Comparison of ENCODE assay signal across 9 cellular contexts in the genomic region with DNA sequence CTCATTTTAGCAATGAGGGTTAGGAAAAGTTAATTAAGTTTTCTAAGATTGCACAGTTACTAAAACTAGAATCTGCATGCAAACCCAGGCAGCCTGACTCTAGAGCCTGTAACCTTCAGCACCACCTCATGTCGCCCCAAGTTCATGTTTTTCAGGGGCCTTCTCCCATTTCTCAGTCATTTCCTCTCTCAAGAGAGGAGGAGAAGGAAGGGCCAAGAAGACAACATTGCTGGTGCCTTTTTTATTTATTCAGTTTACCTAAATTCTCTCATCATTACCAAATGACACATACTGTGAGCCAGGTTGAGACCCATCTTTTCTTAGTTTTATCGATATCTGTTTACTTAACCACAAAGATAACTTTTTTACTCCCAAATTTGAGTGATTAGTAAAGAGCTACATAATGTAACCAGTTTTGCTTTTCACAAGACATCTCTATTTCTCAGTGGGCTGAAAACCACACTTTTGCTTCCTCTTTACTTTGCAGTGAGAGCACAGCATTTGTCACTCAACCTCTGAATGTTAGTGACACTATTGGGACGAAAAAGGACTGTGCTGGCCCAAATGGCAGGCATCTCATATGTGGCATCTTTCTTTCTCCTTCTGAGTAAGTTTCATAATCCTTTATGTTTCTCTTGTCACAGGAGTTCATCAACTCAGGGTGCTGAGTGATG. TPM values are rescaled to one million over a fixed set of nuclear protein-coding genes. Genes with fewer than 3 reads are reported as not detected.
DNase-seq lines count a peak whose midpoint lies in the region; ATAC-seq and TF ChIP-seq lines count a peak whose summit lies in the region.
"Had no signal": no experiment of that assay in that cellular context is flagged by ENCODE, and none has a peak within 500 bp of the region (broad histone marks: within the 10 kb centered on the region; RNA-seq: fewer than 3 reads in every experiment).

Gene CD101 (plus strand): TSS at position 507 of the 674 bp plus-strand sequence. CDS start 58 bp downstream, at position 565.

- no peaks in the 10 kb centered on the region for H3K79me2 ChIP-seq in mammary epithelial cell (ENCODE audit: insufficient read depth, low read length)

- H3K4me2 ChIP-seq in mammary epithelial cell (ENCODE audit: insufficient read depth, low read depth, low read length) = no peak within 1 kb of the TSS

- in situ Hi-C loops in mammary epithelial cell (cut with MboI; ENCODE audit: low sequenced_read_pairs in 2 of 2) = no loop called here

- H3K27ac ChIP-seq in effector memory CD4-positive, alpha-beta T cell (ENCODE audit: insufficient read depth, low read length, poor library complexity, severe bottlenecking) = peak within 1 kb of the TSS; percentile 30
- H3K27ac ChIP-seq in mammary epithelial cell (ENCODE audit: insufficient read depth, low read depth, low read length) = no peak within 1 kb of the TSS
- H3K27ac ChIP-seq: VCaP had no signal

- no peak within 1 kb of the TSS for H2AFZ ChIP-seq in mammary epithelial cell (ENCODE audit: low read depth, low read length)

- intact Hi-C loops in mammary epithelial cell (cut with micrococcal nuclease) = no loop called here

- H3K4me3 ChIP-seq in GM12864 (ENCODE audit: low read depth, low read length) = no peak within 1 kb of the TSS; the same call in 1 of the 2 replicates
- no peak within 1 kb of the TSS for H3K4me3 ChIP-seq in effector memory CD4-positive, alpha-beta T cell (ENCODE audit: insufficient read depth, low read depth, low read length, poor library complexity, severe bottlenecking)
- no peak within 1 kb of the TSS for H3K4me3 ChIP-seq in mammary epithelial cell (replicated peaks in 1 of 3; ENCODE audit: insufficient read depth in 1 of 3, low read depth in 2 of 3, low read length in 3 of 3)

- no peak within 1 kb of the TSS for H3K9ac ChIP-seq in mammary epithelial cell (ENCODE audit: insufficient read depth, low read length)

- BruUV-seq in mammary epithelial cell (replicated peaks; lab: Mats Ljungman, UMichigan) = no TSS peak

- 93% methylated on average over 3 of the region's 3 CpGs for WGBS in mammary epithelial cell (ENCODE audit: low coverage, missing lambda C conversion rate)

- DNase-seq in GM12864 (ENCODE audit: low read depth) (peak; percentile 84), mammary epithelial cell (no peak), NCI-H146 (lab: John Stamatoyannopoulos, UW) (no peak), HK-2 (ENCODE audit: unreplicated experiment) (no peak), NCI-H774 (lab: John Stamatoyannopoulos, UW) (no peak)
- DNase-seq in effector memory CD4-positive, alpha-beta T cell = no peak

- CTCF ChIA-PET in mammary epithelial cell (lab: Charles Lee; ENCODE audit: low non-redundant PET) = no interaction called here

- ATAC-seq in GM21381 (IDR thresholded peaks at IDR 0.05; ENCODE audit: unreplicated experiment) (peak; percentile 92), HG03520 (IDR thresholded peaks at IDR 0.05; ENCODE audit: unreplicated experiment) (peak; percentile 85)

- H4K20me1 ChIP-seq in mammary epithelial cell (ENCODE audit: insufficient read depth, low read length) = no peaks in the 10 kb centered on the region

- peaks cover 4% of the 10 kb centered on the region for H3K4me1 ChIP-seq in effector memory CD4-positive, alpha-beta T cell (ENCODE audit: control insufficient read depth, insufficient read depth, low read length, poor library complexity, severe bottlenecking)
- peaks cover 21% of the 10 kb centered on the region for H3K4me1 ChIP-seq in mammary epithelial cell (ENCODE audit: insufficient read depth, low read length)

- dilution Hi-C loops in mammary epithelial cell (cut with HindIII; ENCODE audit: low sequenced_read_pairs) = no loop called here

- H3K9me3 ChIP-seq in effector memory CD4-positive, alpha-beta T cell (ENCODE audit: control insufficient read depth, low read length) = no peaks in the 10 kb centered on the region
- H3K9me3 ChIP-seq in mammary epithelial cell (replicated peaks; ENCODE audit: insufficient read depth, low read length) = no peaks in the 10 kb centered on the region

- TF ChIP-seq CTCF in GM12864 (IDR thresholded peaks at IDR 0.05; ENCODE audit: low read depth, low read length, missing control alignments) (no peak), mammary epithelial cell (conservative IDR thresholded peaks at IDR 0.05 in 1 of 2, IDR thresholded peaks at IDR 0.05 in 1 of 2; ENCODE audit: extremely low read depth in 1 of 2, insufficient read depth in 1 of 2, low read depth in 1 of 2, low read length in 2 of 2) (no peak)

- no peaks in the 10 kb centered on the region for H3K27me3 ChIP-seq in effector memory CD4-positive, alpha-beta T cell (replicated peaks; ENCODE audit: control insufficient read depth, insufficient read depth, low read length, poor library complexity, severe bottlenecking)
- no peaks in the 10 kb centered on the region for H3K27me3 ChIP-seq in mammary epithelial cell (ENCODE audit: insufficient read depth, low read length)

- no peaks in the 10 kb centered on the region for H3K36me3 ChIP-seq in effector memory CD4-positive, alpha-beta T cell (ENCODE audit: control insufficient read depth, insufficient read depth, low read length)
- H3K36me3 ChIP-seq in mammary epithelial cell (ENCODE audit: insufficient read depth, low read length) = no peaks in the 10 kb centered on the region

RNA-seq across cellular contexts. Expression of gene CD101, which starts in this region (rescaled TPM):
- 1 to 10 TPM in 1 of 2 donors, under 1 TPM in 1; 0.50 to 1.1 TPM for total RNA-seq in mammary epithelial cell
- polyA plus RNA-seq in mammary epithelial cell = 0.15 TPM
- polyA minus RNA-seq in mammary epithelial cell = 2.0 TPM
